ENCODE assay signal across 16 cellular contexts in the genomic region with DNA sequence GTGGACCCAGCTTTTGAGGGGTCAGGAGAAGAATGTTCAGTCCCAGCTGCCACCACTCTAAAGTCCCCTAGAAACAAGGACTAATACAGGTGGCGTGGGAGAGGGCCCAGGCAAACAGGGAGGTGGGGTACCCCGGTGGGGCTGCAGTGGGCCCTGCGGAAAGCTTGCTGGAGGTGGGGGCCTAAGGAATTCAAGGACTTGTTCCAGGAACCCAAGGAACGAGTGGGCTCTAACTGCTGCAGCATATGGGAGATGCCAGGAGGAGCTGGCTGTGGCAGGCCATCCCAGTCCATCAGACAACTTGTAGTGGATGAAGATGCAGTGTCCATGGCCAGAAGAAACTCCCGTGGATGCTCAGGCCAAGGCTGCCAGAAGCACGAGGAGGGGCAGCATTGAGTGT. TPM values are rescaled to one million over a fixed set of nuclear protein-coding genes. Genes with fewer than 3 reads are reported as not detected.
"Had no signal": no experiment of that assay in that cellular context is flagged by ENCODE, and none has a peak within 500 bp of the region (broad histone marks: within the 10 kb centered on the region; RNA-seq: fewer than 3 reads in every experiment).

No MANE protein-coding gene starts in this region.

- H3K27me3 ChIP-seq: hepatocyte had no signal

- ATAC-seq: left colon, left ventricle myocardium superior, natural killer cell, sciatic nerve had no signal

- H3K4me1 Mint-ChIP-seq: endodermal cell had no signal

- H3K27ac ChIP-seq: hepatocyte had no signal

- H3K27ac Mint-ChIP-seq: endodermal cell, type B pancreatic cell had no signal

- H3K27me3 Mint-ChIP-seq: type B pancreatic cell had no signal

- DNase-seq: dermis blood vessel endothelial cell; endodermal cell; foreskin melanocyte; left colon; left ventricle myocardium superior; mesendoderm; natural killer cell; stimulated activated CD4-positive, alpha-beta T cell treated with anti-CD3 and anti-CD28 coated beads, Interleukin-2, amount 100 ng/mL, for 24 hours; stimulated activated naive CD4-positive, alpha-beta T cell treated with Interleukin-2 at 50 U/mL for 16 hours had no signal

- H3K4me3 ChIP-seq: hepatocyte had no signal

- H3K4me3 Mint-ChIP-seq: endodermal cell, natural killer cell, neural crest cell, type B pancreatic cell had no signal

RNA-seq across cellular contexts. Expression of a gene that starts 10.6 kb away (rescaled TPM):
- total RNA-seq: endodermal cell, hepatocyte, kidney epithelial cell, neural crest cell, osteocyte, pulmonary artery endothelial cell had no signal

RNA-seq across cellular contexts. Expression of a gene that starts 22.9 kb away (rescaled TPM):
- total RNA-seq: osteocyte had no signal
